Comparison of ENCODE assay signal across 8 cellular contexts in the genomic region with DNA sequence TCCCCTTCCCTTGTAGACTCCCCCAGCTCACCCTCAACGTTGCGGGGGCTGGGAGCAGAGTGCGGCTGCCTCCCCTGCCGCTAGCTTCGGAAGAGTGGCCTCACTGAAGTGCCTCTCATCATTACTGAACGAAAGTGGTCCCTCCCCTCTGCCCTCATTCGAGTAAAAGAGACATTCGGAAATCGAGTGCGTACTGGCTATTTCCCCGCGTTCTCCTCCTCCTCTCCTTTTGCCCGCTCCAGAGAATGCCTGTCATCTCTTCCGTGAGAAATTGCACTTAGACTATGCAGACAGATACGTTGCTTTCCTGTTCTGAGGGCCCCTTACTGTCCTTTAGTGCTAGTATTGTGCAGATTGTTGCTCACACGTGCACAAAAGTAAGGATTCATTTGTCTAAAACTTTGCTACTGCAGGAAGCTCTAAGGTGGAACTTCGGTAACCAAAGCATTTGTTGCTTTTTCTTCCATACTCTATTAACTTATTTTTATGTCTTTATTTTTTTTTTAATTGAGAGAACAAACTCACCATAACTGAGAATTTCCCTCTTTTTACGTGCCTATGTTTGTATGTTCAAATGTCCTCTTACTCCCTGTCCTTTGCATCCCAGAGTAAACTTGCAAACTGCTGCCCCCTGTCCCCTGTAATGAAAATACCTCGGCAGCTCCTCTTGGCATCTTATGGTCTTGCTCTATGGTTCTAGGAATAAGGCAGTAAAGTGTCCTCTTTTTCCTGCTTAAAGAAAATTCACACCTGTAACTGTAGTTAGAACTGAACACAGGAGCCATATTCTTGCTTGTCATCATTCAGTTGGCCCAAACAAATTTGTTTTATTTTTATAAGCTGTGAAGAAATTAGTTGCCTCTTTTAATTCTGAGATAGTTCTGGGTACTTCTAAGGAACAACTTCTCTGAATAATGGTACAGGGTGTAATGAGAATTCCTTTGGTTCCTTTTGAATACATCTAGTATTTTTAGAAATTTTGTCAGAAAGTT. TPM values are rescaled to one million over a fixed set of nuclear protein-coding genes. Genes with fewer than 3 reads are reported as not detected.
DNase-seq lines count a peak whose midpoint lies in the region; ATAC-seq, FAIRE-seq and TF ChIP-seq lines count a peak whose summit lies in the region.

No MANE protein-coding gene starts in this region.

- no peaks in the 10 kb centered on the region for H3K9me3 ChIP-seq in GM23248 (ENCODE audit: low read depth)
- H3K9me3 ChIP-seq in GM12878 (replicated peaks; ENCODE audit: control insufficient read depth, insufficient read depth, low read length) = peaks cover 2% of the 10 kb centered on the region; the same call in 1 of the 3 replicates
- H3K9me3 ChIP-seq in sigmoid colon = no peaks in the 10 kb centered on the region

- peaks cover 30% of the 10 kb centered on the region for H3F3A ChIP-seq in GM23248 (ENCODE audit: insufficient read depth)

- H4K20me1 ChIP-seq in GM23248 (ENCODE audit: insufficient read depth) = no peaks in the 10 kb centered on the region
- no peaks in the 10 kb centered on the region for H4K20me1 ChIP-seq in GM12878 (ENCODE audit: control insufficient read depth, insufficient read depth)

- H2AFZ ChIP-seq in GM23248 = peak overlapping the region; percentile 68
- H2AFZ ChIP-seq in GM12878 (ENCODE audit: control insufficient read depth, low read depth, low read length) = peak overlapping the region; percentile 91

- CTCF ChIA-PET in GM12878 (lab: Yijun Ruan, JAX) = interaction anchor here (0.6 to 3.8 kb wide), 19 partner anchors 10 to 379 kb away, joined by 3 to 19 read pairs (median 4); no protein-coding TSS in a partner anchor

- DNase-seq in SIG-M5 treated with dmso at 0.1 percent for 504 hours (lab: John Stamatoyannopoulos, UW; ENCODE audit: unreplicated experiment) (peak; percentile 65), SIG-M5 (lab: John Stamatoyannopoulos, UW) (no peak), GM23248 (peak; percentile 84), Kasumi-1 (lab: John Stamatoyannopoulos, UW) (peak; percentile 79 to 82), GM12878 (ENCODE audit: low read depth, low spot score) (no peak), sigmoid colon (no peak)

- TF ChIP-seq POLR2A in Raji (IDR thresholded peaks at IDR 0.05; ENCODE audit: insufficient read depth, low read depth, low read length) = peak; percentile 70
- TF ChIP-seq POLR2A in GM12878 (IDR thresholded peaks at IDR 0.05; ENCODE audit: low read depth, low read length) = no peak
- TF ChIP-seq POLR2A in sigmoid colon (IDR thresholded peaks at IDR 0.05) = no peak

- FAIRE-seq in GM12878 (lab: Jason Lieb, UNC) = peak; percentile 96

- H3K4me1 ChIP-seq in GM23248 (ENCODE audit: insufficient read depth) (peaks cover 22% of the 10 kb centered on the region), GM12878 (ENCODE audit: control insufficient read depth, insufficient read depth, low read length) (no peaks in the 10 kb centered on the region; the same call in 1 of the 2 replicates), sigmoid colon (peaks cover 0 to 31% (median 18%) of the 10 kb centered on the region in 4 donors)

- TF ChIP-seq CTCF in GM12878 (IDR thresholded peaks at IDR 0.05 in 2 of 3, conservative IDR thresholded peaks at IDR 0.05 in 1 of 3; ENCODE audit: control insufficient read depth in 2 of 3, extremely low read depth in 1 of 3, insufficient read depth in 1 of 3, low read depth in 3 of 3, low read length in 3 of 3) (peak; percentile 55 to 64 (median 55)), sigmoid colon (IDR thresholded peaks at IDR 0.05) (peak in 3 of 4 experiments; percentile 22 to 54 (median 42))

- BruUV-seq in GM12878 (replicated peaks; lab: Mats Ljungman, UMichigan) = no TSS peak

- in situ Hi-C loops in GM23248 (cut with MboI) (no loop called here), GM12878 (cut with MboI) (no loop called here)

- no peaks in the 10 kb centered on the region for H3K27me3 ChIP-seq in GM23248 (replicated peaks; ENCODE audit: insufficient read depth)
- H3K27me3 ChIP-seq in GM12878 (replicated peaks in 1 of 2; ENCODE audit: control insufficient read depth in 2 of 2, insufficient read depth in 2 of 2, low read length in 1 of 2) = no peaks in the 10 kb centered on the region
- no peaks in the 10 kb centered on the region for H3K27me3 ChIP-seq in sigmoid colon

- peak overlapping the region; percentile 87 for H3K9ac ChIP-seq in GM23248
- peak overlapping the region; percentile 73 for H3K9ac ChIP-seq in GM12878 (ENCODE audit: control insufficient read depth, insufficient read depth, low read length)

- peak overlapping the region; percentile 83 for H3K27ac ChIP-seq in GM23248
- H3K27ac ChIP-seq in GM12878 (ENCODE audit: control insufficient read depth, insufficient read depth) = peak overlapping the region; percentile 69
- H3K27ac ChIP-seq in sigmoid colon = peak overlapping the region; percentile 91 to 96 (median 94)

- H3K79me2 ChIP-seq in GM23248 (ENCODE audit: insufficient read depth) = peaks cover 71% of the 10 kb centered on the region
- peaks cover 55% of the 10 kb centered on the region for H3K79me2 ChIP-seq in GM12878 (ENCODE audit: control insufficient read depth, insufficient read depth, low read length)

- peak; percentile 62 for TF ChIP-seq RAD21 in GM12878 (IDR thresholded peaks at IDR 0.05; ENCODE audit: insufficient read depth, low read depth, low read length)

- ATAC-seq in GM12878 = peak; percentile 60

- H3K9me2 ChIP-seq in GM23248 (ENCODE audit: insufficient read depth) = no peaks in the 10 kb centered on the region

- peak overlapping the region; percentile 80 for H3K4me2 ChIP-seq in GM23248 (ENCODE audit: unreplicated experiment)
- H3K4me2 ChIP-seq in GM12878 (ENCODE audit: control insufficient read depth, insufficient read depth) = peak overlapping the region; percentile 53

- intact Hi-C loops in GM12878 (cut with micrococcal nuclease; ENCODE audit: unreplicated experiment) (loop anchor here (5.0 kb wide), 1 partner anchor 60 kb away; no protein-coding TSS in a partner anchor), sigmoid colon (cut with DNase I) (loop anchor here (2.0 to 10.0 kb wide), 5 partner anchors 45 to 380 kb away; a partner anchor contains a TSS)

- TF ChIP-seq EP300 in GM12878 (IDR thresholded peaks at IDR 0.05; ENCODE audit: borderline replicate concordance in 1 of 2, control insufficient read depth in 1 of 2, low read depth in 2 of 2, low read length in 2 of 2) = no peak
- TF ChIP-seq EP300 in sigmoid colon (IDR thresholded peaks at IDR 0.05) = no peak

- no peaks in the 10 kb centered on the region for H3K36me3 ChIP-seq in GM23248 (ENCODE audit: low read depth)
- no peaks in the 10 kb centered on the region for H3K36me3 ChIP-seq in GM12878 (ENCODE audit: control insufficient read depth in 2 of 2, insufficient read depth in 2 of 2, low read length in 1 of 2)
- no peaks in the 10 kb centered on the region for H3K36me3 ChIP-seq in sigmoid colon

- RAD21 ChIA-PET in GM12878 (lab: Charles Lee; ENCODE audit: unreplicated experiment) = interaction anchor here (1.1 to 2.8 kb wide), 7 partner anchors 15 to 379 kb away, joined by 3 to 18 read pairs (median 4); a partner anchor contains a TSS

- H3K4me3 ChIP-seq in GM23248 (peak overlapping the region; percentile 85), GM12878 (peak overlapping the region; percentile 95), iPS-11a (ENCODE audit: low read depth, low read length) (peak overlapping the region; percentile 88), sigmoid colon (peak overlapping the region; percentile 71 to 99 (median 94))

- POLR2A ChIA-PET in GM12878 (lab: Charles Lee) = interaction anchor here (1.0 to 1.1 kb wide), 4 partner anchors 16 to 46 kb away, joined by 3 to 4 read pairs (median 4); no protein-coding TSS in a partner anchor

- 0 to 2% methylated on average over 15 to 19 of the region's 19 CpGs for WGBS in GM23248 (ENCODE audit: low coverage in 1 of 2, low lambda C conversion rate in 2 of 2, missing lambda C conversion rate in 2 of 2), 2 experiments
- under 1% methylated on average over 19 of the region's 19 CpGs for WGBS in GM12878 (ENCODE audit: insufficient coverage, insufficient replicate concordance, low lambda C conversion rate, missing lambda C conversion rate)
- 0 to 1% methylated on average over 19 of the region's 19 CpGs for WGBS in sigmoid colon, 2 donors

- SMC1A ChIA-PET in GM12878 (lab: Charles Lee; ENCODE audit: uncharacterized antibody, unreplicated experiment) = interaction anchor here (0.7 to 3.1 kb wide), 17 partner anchors 15 to 95 kb away, joined by 3 to 30 read pairs (median 3); no protein-coding TSS in a partner anchor

TF ChIP-seq in GM12878, 131 proteins besides CTCF, POLR2A, EP300 and RAD21 (continues in another document):
- TF ChIP-seq SMC3 (IDR thresholded peaks at IDR 0.05; ENCODE audit: borderline replicate concordance, low read length) (peak; percentile 37; the same call in 1 of the 2 replicates), RAD51 (IDR thresholded peaks at IDR 0.05) (no peak), ZZZ3 (IDR thresholded peaks at IDR 0.05; ENCODE audit: control insufficient read depth, insufficient read length, low read depth) (no peak)
- TF ChIP-seq, protein P1, sequence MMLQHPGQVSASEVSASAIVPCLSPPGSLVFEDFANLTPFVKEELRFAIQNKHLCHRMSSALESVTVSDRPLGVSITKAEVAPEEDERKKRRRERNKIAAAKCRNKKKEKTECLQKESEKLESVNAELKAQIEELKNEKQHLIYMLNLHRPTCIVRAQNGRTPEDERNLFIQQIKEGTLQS (IDR thresholded peaks at IDR 0.05; ENCODE audit: borderline replicate concordance, extremely low read depth, low read depth, low read length) = no peak

RNA-seq across cellular contexts. Expression of a gene that starts 1.1 kb away (rescaled TPM):
- total RNA-seq in GM23248 (2014; rRNA removed; shearing (Covaris generic)) = 24.0 and 26.2 TPM in 2 replicates
- polyA plus RNA-seq in GM23248 (2016; fragmentation: Nextera tagmentation; extraction: Ambion mirVana) (8.4 and 13.0 TPM in 2 replicates), GM12878 (2011; rRNA removed) (28.3 and 30.3 TPM in 2 replicates), GM12878 (2014; fragmentation: Illumina TruSeq; extraction: Trizol) (26.2 and 31.9 TPM in 2 replicates), GM12878 (2014; fragmentation: Nextera tagmentation; extraction: Ambion mirVana) (10 to 100 TPM; 14.0 to 15.8 TPM), GM12878 (2014; rRNA removed) (20.0 and 24.4 TPM in 2 replicates), GM12878 (2016; fragmentation: Nextera tagmentation; extraction: Ambion mirVana) (10 to 100 TPM; 19.7 to 19.8 TPM), sigmoid colon (10 to 100 TPM in 1 of 3 donors, 1 to 10 TPM in 2; 4.6 to 12.7 (median 9.0) TPM)
- 154 and 168 TPM in 2 replicates for total RNA-seq in GM12878 (2013; cell fraction: nucleolus; rRNA removed)
- total RNA-seq in GM12878 (2014; rRNA removed) (28.0 and 35.7 TPM in 2 replicates), GM12878 (2014; rRNA removed; fragmentation: Illumina TruSeq; extraction: Trizol) (30.9 and 33.4 TPM in 2 replicates), GM12878 (2021) (42.8 and 44.5 TPM in 2 replicates), sigmoid colon (10 to 100 TPM; 22.7 to 79.2 (median 27.5) TPM)
- 21.1 TPM for polyA plus RNA-seq in GM12878 (2011; ENCODE audit: low read depth)
- polyA plus RNA-seq in GM12878 (2011; cell fraction: cytosol; rRNA removed) = 17.1 and 18.2 TPM in 2 replicates
- 70.7 and 74.8 TPM in 2 replicates for polyA plus RNA-seq in GM12878 (2011; cell fraction: nucleus; rRNA removed)
- polyA plus RNA-seq in GM12878 (2012) = 22.7 and 25.9 TPM in 2 replicates
- polyA minus RNA-seq in GM12878 (2011; rRNA and poly(A)+ RNA removed) = 35.0 and 44.7 TPM in 2 replicates
- 9.2 and 17.6 TPM in 2 replicates for polyA minus RNA-seq in GM12878 (2011; cell fraction: cytosol; rRNA and poly(A)+ RNA removed)
- polyA minus RNA-seq in GM12878 (2011; cell fraction: nucleus; rRNA and poly(A)+ RNA removed) = 53.7 and 88.4 TPM in 2 replicates

Comparison
In these comparisons a context has a peak if more than half of its experiments do, and no peak if none do; other contexts are left out.
1. DNase-seq: peak in SIG-M5 treated with dmso at 0.1 percent for 504 hours (single experiment), GM23248 (single experiment) and Kasumi-1 (2 of 2); none in SIG-M5 (single experiment), GM12878 (single experiment) and sigmoid colon (single experiment).
2. Peak in every context shown above with its lines, with median percentiles within 50 percentile points of each other: H3K27ac ChIP-seq and H3K4me3 ChIP-seq.